Comparison of ENCODE assay signal across 8 cellular contexts in the genomic region with DNA sequence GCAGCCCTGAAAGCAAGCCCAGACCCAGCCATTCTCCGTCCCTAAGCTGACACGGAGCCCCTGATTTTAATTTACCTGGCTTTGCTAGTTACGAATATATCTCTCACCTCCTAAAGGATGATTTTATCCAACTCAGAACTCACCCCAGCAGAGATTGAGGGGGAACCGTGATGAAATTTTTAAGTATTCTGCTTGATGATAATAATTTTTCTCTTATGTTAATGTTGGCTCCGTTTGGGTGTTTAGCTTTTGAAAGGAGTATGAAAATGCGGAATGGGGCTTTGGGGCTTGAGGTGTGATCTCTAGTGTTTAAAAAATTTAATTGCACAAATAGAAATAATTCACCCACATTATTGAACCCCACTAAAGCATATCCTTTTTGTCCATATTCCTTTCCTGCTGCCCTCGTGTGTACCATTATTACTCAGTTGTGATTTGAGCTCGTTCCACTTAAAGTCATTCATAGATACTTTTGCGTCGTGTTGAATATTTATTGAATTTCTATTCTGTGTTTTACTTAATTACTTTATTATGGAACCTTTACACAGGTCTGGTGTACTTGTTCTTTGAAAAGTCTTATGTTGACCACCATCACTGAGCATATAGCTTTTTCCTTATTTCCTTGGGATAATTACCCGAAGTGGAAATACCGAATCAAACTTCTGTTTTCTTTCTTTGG. TPM values are rescaled to one million over a fixed set of nuclear protein-coding genes. Genes with fewer than 3 reads are reported as not detected.
A peak's percentile ranks its signal among the peaks of the same experiment; 100 is the strongest.
DNase-seq lines count a peak whose midpoint lies in the region; ATAC-seq and TF ChIP-seq lines count a peak whose summit lies in the region.

No MANE protein-coding gene starts in this region.

- H3K27me3 Mint-ChIP-seq in Caco-2 (ENCODE audit: insufficient read depth, unreplicated experiment) (no peaks in the 10 kb centered on the region), endodermal cell (ENCODE audit: insufficient read depth) (no peaks in the 10 kb centered on the region)

- H3K9me3 ChIP-seq in Caco-2 (no peaks in the 10 kb centered on the region), NT2/D1 (ENCODE audit: insufficient read depth, low read length) (no peaks in the 10 kb centered on the region), endodermal cell (ENCODE audit: control insufficient read depth, low read length) (no peaks in the 10 kb centered on the region), neutrophil (no peaks in the 10 kb centered on the region)

- TF ChIP-seq CTCF in Caco-2 (IDR thresholded peaks at IDR 0.05; ENCODE audit: insufficient read depth in 1 of 2, low read depth in 1 of 2, low read length in 1 of 2, severe bottlenecking in 1 of 2, unreplicated experiment in 1 of 2) (no peak), endodermal cell (conservative IDR thresholded peaks at IDR 0.05) (no peak), neutrophil (IDR thresholded peaks at IDR 0.05) (no peak)

- DNase-seq in Caco-2 (no peak), NT2/D1 (ENCODE audit: low read depth, low spot score) (no peak), endodermal cell (no peak), SKM-1 (lab: John Stamatoyannopoulos, UW; ENCODE audit: unreplicated experiment) (no peak)

- intact Hi-C loops in Caco-2 (cut with micrococcal nuclease; ENCODE audit: unreplicated experiment): loop anchor here (5.0 kb wide), 1 partner anchor 79 kb away; no protein-coding TSS in a partner anchor

- H3K9ac ChIP-seq in NT2/D1 (ENCODE audit: insufficient read length, low read depth) (peak overlapping the region; percentile 85), endodermal cell (ENCODE audit: extremely low read depth, low read length, poor library complexity, severe bottlenecking) (peak overlapping the region; percentile 83)

- ATAC-seq in GM21717 (IDR thresholded peaks at IDR 0.05; ENCODE audit: unreplicated experiment) (no peak), HG02852 (IDR thresholded peaks at IDR 0.05; ENCODE audit: unreplicated experiment) (no peak), HG03280 (IDR thresholded peaks at IDR 0.05; ENCODE audit: unreplicated experiment) (no peak)

- H3K4me3 ChIP-seq in Caco-2 (ENCODE audit: low read depth, low read length) (peak overlapping the region; percentile 56), NT2/D1 (ENCODE audit: insufficient read length, low read depth) (peak overlapping the region; percentile 65), endodermal cell (ENCODE audit: low read length) (peak overlapping the region; percentile 88), neutrophil (ENCODE audit: low read depth in 1 of 2, low read length in 1 of 2) (peak overlapping the region; percentile 73 to 82)

- POLR2A ChIA-PET in Caco-2 (lab: Charles Lee): no interaction called here

- peaks cover 25% of the 10 kb centered on the region for H3K4me1 Mint-ChIP-seq in Caco-2 (ENCODE audit: low read depth, unreplicated experiment)
- H3K4me1 Mint-ChIP-seq in endodermal cell: peaks cover 9% of the 10 kb centered on the region

- WGBS in endodermal cell (ENCODE audit: insufficient coverage in 1 of 2, insufficient read length in 1 of 2), 2 experiments: 10 to 20% methylated on average over 2 to 11 of the region's 12 CpGs

- CTCF ChIA-PET in Caco-2 (lab: Charles Lee): no interaction called here

- H3K36me3 ChIP-seq in Caco-2 (ENCODE audit: control insufficient read depth, insufficient read depth, low read length) (peaks cover 1% of the 10 kb centered on the region), NT2/D1 (ENCODE audit: insufficient read depth, insufficient read length, low read length) (no peaks in the 10 kb centered on the region), endodermal cell (ENCODE audit: control insufficient read depth, insufficient read depth, low read length) (peaks cover 9% of the 10 kb centered on the region), neutrophil (no peaks in the 10 kb centered on the region)

- no peaks in the 10 kb centered on the region for H3K27me3 ChIP-seq in Caco-2 (replicated peaks; ENCODE audit: control insufficient read depth, insufficient read depth, low read length)
- H3K27me3 ChIP-seq in NT2/D1 (ENCODE audit: insufficient read depth, insufficient read length): no peaks in the 10 kb centered on the region
- no peaks in the 10 kb centered on the region for H3K27me3 ChIP-seq in endodermal cell (ENCODE audit: control insufficient read depth, insufficient read depth, low read length, poor library complexity, severe bottlenecking)
- no peaks in the 10 kb centered on the region for H3K27me3 ChIP-seq in neutrophil

- H3K4me3 Mint-ChIP-seq in Caco-2 (ENCODE audit: unreplicated experiment) (peak overlapping the region; percentile 88), endodermal cell (peak overlapping the region; percentile 81)

- H3K4me1 ChIP-seq in Caco-2: no peaks in the 10 kb centered on the region
- peaks cover 2% of the 10 kb centered on the region for H3K4me1 ChIP-seq in NT2/D1 (ENCODE audit: insufficient read depth, insufficient read length)
- H3K4me1 ChIP-seq in endodermal cell (ENCODE audit: control insufficient read depth, insufficient read depth, low read length): no peaks in the 10 kb centered on the region
- H3K4me1 ChIP-seq in neutrophil (ENCODE audit: control insufficient read depth in 1 of 2, insufficient read depth in 1 of 2, low read depth in 1 of 2, low read length in 1 of 2): peaks cover 36 to 38% of the 10 kb centered on the region in 2 experiments

- H3K36me3 Mint-ChIP-seq in Caco-2 (ENCODE audit: insufficient read depth, unreplicated experiment): peaks cover 24% of the 10 kb centered on the region
- H3K36me3 Mint-ChIP-seq in endodermal cell (ENCODE audit: low read depth): peaks cover 5% of the 10 kb centered on the region

- peak overlapping the region; percentile 90 for H3K27ac ChIP-seq in endodermal cell (ENCODE audit: low read depth, low read length)
- H3K27ac ChIP-seq in neutrophil: peak overlapping the region; percentile 80

- H3K9me3 Mint-ChIP-seq in Caco-2 (ENCODE audit: unreplicated experiment) (no peaks in the 10 kb centered on the region), endodermal cell (no peaks in the 10 kb centered on the region)

- BruUV-seq in Caco-2 (replicated peaks; lab: Mats Ljungman, UMichigan): TSS peak; percentile 68

- H3K27ac Mint-ChIP-seq in Caco-2 (ENCODE audit: unreplicated experiment) (peak overlapping the region; percentile 80), endodermal cell (peak overlapping the region; percentile 80)

RNA-seq across cellular contexts. Expression of a gene that starts 0.8 kb away (rescaled TPM):
- total RNA-seq in Caco-2 (2022): 45.8 and 49.0 TPM in 2 replicates
- 10 to 100 TPM; 51.3 to 57.6 TPM for total RNA-seq in endodermal cell
- 57.2 TPM for polyA plus RNA-seq in endodermal cell (2013, experiment 1 of 2)
- 51.0 TPM for polyA plus RNA-seq in endodermal cell (2013, experiment 2 of 2)
